Comparison of ENCODE assay signal across 2 cellular contexts in genomic region chr1:244801246-244801645, GRCh38.
TF ChIP-seq lines count a peak whose summit lies in the region.

No MANE protein-coding gene starts in this region.

TF ChIP-seq in Ishikawa, 13 proteins besides CTCF, POLR2A, EP300 and RAD21 (continued from another document):
- TF ChIP-seq, protein P1, sequence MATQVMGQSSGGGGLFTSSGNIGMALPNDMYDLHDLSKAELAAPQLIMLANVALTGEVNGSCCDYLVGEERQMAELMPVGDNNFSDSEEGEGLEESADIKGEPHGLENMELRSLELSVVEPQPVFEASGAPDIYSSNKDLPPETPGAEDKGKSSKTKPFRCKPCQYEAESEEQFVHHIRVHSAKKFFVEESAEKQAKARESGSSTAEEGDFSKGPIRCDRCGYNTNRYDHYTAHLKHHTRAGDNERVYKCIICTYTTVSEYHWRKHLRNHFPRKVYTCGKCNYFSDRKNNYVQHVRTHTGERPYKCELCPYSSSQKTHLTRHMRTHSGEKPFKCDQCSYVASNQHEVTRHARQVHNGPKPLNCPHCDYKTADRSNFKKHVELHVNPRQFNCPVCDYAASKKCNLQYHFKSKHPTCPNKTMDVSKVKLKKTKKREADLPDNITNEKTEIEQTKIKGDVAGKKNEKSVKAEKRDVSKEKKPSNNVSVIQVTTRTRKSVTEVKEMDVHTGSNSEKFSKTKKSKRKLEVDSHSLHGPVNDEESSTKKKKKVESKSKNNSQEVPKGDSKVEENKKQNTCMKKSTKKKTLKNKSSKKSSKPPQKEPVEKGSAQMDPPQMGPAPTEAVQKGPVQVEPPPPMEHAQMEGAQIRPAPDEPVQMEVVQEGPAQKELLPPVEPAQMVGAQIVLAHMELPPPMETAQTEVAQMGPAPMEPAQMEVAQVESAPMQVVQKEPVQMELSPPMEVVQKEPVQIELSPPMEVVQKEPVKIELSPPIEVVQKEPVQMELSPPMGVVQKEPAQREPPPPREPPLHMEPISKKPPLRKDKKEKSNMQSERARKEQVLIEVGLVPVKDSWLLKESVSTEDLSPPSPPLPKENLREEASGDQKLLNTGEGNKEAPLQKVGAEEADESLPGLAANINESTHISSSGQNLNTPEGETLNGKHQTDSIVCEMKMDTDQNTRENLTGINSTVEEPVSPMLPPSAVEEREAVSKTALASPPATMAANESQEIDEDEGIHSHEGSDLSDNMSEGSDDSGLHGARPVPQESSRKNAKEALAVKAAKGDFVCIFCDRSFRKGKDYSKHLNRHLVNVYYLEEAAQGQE (IDR thresholded peaks at IDR 0.05; ENCODE audit: low read depth), result no peak

TF ChIP-seq in K562, 482 proteins besides CTCF, POLR2A, EP300 and RAD21 (continued from another document and continues in another):
- TF ChIP-seq, protein P2, sequence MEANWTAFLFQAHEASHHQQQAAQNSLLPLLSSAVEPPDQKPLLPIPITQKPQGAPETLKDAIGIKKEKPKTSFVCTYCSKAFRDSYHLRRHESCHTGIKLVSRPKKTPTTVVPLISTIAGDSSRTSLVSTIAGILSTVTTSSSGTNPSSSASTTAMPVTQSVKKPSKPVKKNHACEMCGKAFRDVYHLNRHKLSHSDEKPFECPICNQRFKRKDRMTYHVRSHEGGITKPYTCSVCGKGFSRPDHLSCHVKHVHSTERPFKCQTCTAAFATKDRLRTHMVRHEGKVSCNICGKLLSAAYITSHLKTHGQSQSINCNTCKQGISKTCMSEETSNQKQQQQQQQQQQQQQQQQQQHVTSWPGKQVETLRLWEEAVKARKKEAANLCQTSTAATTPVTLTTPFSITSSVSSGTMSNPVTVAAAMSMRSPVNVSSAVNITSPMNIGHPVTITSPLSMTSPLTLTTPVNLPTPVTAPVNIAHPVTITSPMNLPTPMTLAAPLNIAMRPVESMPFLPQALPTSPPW (CRISPR knock-in tag; IDR thresholded peaks at IDR 0.05), result 0 out of 2 replicates have a peak, but pooled peaks have one; percentile 17
- TF ChIP-seq ARID3A (IDR thresholded peaks at IDR 0.05; ENCODE audit: borderline replicate concordance, low read depth, low read length) (peak; percentile 57; the same call in 1 of the 2 replicates), ZNF592 (IDR thresholded peaks at IDR 0.05) (no peak), SMARCA5 (IDR thresholded peaks at IDR 0.05) (no peak), DEAF1 (CRISPR knock-in tag; IDR thresholded peaks at IDR 0.05) (peak; percentile 44; the same call in 1 of the 2 replicates), JUND (IDR thresholded peaks at IDR 0.05; ENCODE audit: borderline replicate concordance, low read depth, low read length) (peak; percentile 33; the same call in 1 of the 2 replicates), JUND (tag; IDR thresholded peaks at IDR 0.05; ENCODE audit: borderline replicate concordance, low read depth, low read length) (no peak), MAZ (CRISPR knock-in tag; conservative IDR thresholded peaks at IDR 0.05 in 1 of 2, IDR thresholded peaks at IDR 0.05 in 1 of 2) (peak in 1 of 2 experiments; percentile 41; a peak in 1 of 4 replicates), ZNF507 (tag; conservative IDR thresholded peaks at IDR 0.05) (peak; percentile 41; the same call in 1 of the 2 replicates), HDAC3 (IDR thresholded peaks at IDR 0.05; ENCODE audit: borderline replicate concordance, partially characterized antibody) (no peak), TCF7 (IDR thresholded peaks at IDR 0.05; ENCODE audit: borderline replicate concordance) (no peak), CXXC5 (CRISPR knock-in tag; IDR thresholded peaks at IDR 0.05) (peak; percentile 40), CTBP1 (IDR thresholded peaks at IDR 0.05; ENCODE audit: borderline replicate concordance) (peak; percentile 37; the same call in 1 of the 2 replicates), ZNF436 (CRISPR knock-in tag; IDR thresholded peaks at IDR 0.05) (no peak), RHOXF2B (CRISPR knock-in tag; conservative IDR thresholded peaks at IDR 0.05) (no peak), NCOA4 (IDR thresholded peaks at IDR 0.05; ENCODE audit: partially characterized antibody) (no peak), CREM (IDR thresholded peaks at IDR 0.05; ENCODE audit: low read depth) (peak; percentile 52; the same call in 1 of the 2 replicates), CEBPB (tag; IDR thresholded peaks at IDR 0.05) (peak; percentile 64), PHB (CRISPR knock-in tag; IDR thresholded peaks at IDR 0.05) (no peak)
- TF ChIP-seq, protein P3, sequence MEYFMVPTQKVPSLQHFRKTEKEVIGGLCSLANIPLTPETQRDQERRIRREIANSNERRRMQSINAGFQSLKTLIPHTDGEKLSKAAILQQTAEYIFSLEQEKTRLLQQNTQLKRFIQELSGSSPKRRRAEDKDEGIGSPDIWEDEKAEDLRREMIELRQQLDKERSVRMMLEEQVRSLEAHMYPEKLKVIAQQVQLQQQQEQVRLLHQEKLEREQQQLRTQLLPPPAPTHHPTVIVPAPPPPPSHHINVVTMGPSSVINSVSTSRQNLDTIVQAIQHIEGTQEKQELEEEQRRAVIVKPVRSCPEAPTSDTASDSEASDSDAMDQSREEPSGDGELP (CRISPR knock-in tag; IDR thresholded peaks at IDR 0.05; ENCODE audit: borderline replicate concordance), result peak; percentile 31; the same call in 1 of the 2 replicates
- TF ChIP-seq, protein P4, sequence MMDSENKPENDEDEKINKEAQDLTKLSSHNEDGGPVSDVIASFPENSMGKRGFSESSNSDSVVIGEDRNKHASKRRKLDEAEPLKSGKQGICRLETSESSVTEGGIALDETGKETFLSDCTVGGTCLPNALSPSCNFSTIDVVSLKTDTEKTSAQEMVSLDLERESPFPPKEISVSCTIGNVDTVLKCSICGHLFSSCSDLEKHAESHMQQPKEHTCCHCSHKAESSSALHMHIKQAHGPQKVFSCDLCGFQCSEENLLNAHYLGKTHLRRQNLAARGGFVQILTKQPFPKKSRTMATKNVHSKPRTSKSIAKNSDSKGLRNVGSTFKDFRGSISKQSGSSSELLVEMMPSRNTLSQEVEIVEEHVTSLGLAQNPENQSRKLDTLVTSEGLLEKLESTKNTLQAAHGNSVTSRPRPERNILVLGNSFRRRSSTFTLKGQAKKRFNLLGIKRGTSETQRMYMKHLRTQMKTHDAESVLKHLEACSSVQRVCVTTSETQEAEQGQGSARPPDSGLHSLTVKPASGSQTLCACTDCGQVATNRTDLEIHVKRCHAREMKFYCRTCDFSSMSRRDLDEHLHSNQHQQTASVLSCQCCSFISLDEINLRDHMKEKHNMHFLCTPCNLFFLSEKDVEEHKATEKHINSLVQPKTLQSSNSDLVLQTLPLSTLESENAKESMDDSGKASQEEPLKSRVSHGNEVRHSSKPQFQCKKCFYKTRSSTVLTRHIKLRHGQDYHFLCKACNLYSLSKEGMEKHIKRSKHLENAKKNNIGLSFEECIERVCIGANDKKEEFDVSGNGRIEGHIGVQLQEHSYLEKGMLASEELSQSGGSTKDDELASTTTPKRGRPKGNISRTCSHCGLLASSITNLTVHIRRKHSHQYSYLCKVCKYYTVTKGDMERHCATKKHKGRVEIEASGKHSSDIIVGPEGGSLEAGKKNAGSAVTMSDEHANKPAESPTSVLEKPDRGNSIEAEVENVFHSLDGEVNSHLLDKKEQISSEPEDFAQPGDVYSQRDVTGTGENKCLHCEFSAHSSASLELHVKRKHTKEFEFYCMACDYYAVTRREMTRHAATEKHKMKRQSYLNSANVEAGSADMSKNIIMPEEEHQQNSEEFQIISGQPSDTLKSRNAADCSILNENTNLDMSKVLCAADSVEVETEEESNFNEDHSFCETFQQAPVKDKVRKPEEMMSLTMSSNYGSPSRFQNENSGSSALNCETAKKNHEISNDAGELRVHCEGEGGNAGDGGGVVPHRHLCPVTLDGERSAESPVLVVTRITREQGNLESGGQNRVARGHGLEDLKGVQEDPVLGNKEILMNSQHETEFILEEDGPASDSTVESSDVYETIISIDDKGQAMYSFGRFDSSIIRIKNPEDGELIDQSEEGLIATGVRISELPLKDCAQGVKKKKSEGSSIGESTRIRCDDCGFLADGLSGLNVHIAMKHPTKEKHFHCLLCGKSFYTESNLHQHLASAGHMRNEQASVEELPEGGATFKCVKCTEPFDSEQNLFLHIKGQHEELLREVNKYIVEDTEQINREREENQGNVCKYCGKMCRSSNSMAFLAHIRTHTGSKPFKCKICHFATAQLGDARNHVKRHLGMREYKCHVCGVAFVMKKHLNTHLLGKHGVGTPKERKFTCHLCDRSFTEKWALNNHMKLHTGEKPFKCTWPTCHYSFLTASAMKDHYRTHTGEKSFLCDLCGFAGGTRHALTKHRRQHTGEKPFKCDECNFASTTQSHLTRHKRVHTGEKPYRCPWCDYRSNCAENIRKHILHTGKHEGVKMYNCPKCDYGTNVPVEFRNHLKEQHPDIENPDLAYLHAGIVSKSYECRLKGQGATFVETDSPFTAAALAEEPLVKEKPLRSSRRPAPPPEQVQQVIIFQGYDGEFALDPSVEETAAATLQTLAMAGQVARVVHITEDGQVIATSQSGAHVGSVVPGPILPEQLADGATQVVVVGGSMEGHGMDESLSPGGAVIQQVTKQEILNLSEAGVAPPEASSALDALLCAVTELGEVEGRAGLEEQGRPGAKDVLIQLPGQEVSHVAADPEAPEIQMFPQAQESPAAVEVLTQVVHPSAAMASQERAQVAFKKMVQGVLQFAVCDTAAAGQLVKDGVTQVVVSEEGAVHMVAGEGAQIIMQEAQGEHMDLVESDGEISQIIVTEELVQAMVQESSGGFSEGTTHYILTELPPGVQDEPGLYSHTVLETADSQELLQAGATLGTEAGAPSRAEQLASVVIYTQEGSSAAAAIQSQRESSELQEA (IDR thresholded peaks at IDR 0.05; ENCODE audit: low read depth), result no peak
- TF ChIP-seq, protein P5, sequence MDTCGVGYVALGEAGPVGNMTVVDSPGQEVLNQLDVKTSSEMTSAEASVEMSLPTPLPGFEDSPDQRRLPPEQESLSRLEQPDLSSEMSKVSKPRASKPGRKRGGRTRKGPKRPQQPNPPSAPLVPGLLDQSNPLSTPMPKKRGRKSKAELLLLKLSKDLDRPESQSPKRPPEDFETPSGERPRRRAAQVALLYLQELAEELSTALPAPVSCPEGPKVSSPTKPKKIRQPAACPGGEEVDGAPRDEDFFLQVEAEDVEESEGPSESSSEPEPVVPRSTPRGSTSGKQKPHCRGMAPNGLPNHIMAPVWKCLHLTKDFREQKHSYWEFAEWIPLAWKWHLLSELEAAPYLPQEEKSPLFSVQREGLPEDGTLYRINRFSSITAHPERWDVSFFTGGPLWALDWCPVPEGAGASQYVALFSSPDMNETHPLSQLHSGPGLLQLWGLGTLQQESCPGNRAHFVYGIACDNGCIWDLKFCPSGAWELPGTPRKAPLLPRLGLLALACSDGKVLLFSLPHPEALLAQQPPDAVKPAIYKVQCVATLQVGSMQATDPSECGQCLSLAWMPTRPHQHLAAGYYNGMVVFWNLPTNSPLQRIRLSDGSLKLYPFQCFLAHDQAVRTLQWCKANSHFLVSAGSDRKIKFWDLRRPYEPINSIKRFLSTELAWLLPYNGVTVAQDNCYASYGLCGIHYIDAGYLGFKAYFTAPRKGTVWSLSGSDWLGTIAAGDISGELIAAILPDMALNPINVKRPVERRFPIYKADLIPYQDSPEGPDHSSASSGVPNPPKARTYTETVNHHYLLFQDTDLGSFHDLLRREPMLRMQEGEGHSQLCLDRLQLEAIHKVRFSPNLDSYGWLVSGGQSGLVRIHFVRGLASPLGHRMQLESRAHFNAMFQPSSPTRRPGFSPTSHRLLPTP (IDR thresholded peaks at IDR 0.05; ENCODE audit: borderline replicate concordance, extremely low read depth, insufficient read length), result no peak
